In genomic region chr13:113489171-113489548, GRCh38 we compare ENCODE assay signal across 9 cellular contexts. TPM values are rescaled to one million over a fixed set of nuclear protein-coding genes. Genes with fewer than 3 reads are reported as not detected.
A peak's percentile ranks its signal among the peaks of the same experiment; 100 is the strongest.
DNase-seq lines count a peak whose midpoint lies in the region; ATAC-seq and TF ChIP-seq lines count a peak whose summit lies in the region.
"Had no signal": no experiment of that assay in that cellular context is flagged by ENCODE, and none has a peak within 500 bp of the region (broad histone marks: within the 10 kb centered on the region; RNA-seq: fewer than 3 reads in every experiment).

No MANE protein-coding gene starts in this region.

- POLR2A ChIA-PET in PC-3 (lab: Charles Lee; ENCODE audit: unreplicated experiment): no interaction called here

- WGBS in esophagus muscularis mucosa: 47% methylated on average over 8 of the region's 8 CpGs

- peak overlapping the region; percentile 90 for H3K4me3 Mint-ChIP-seq in GM23338

- H3K4me3 ChIP-seq in GM23338 (peak overlapping the region; percentile 97), PC-3 (ENCODE audit: low read length) (peak overlapping the region; percentile 92), esophagus muscularis mucosa (peak overlapping the region; percentile 79 to 94 (median 92)), rectal smooth muscle tissue (ENCODE audit: low read length) (peak overlapping the region; percentile 67)

- TF ChIP-seq POLR2A in esophagus muscularis mucosa (IDR thresholded peaks at IDR 0.05; ENCODE audit: low read depth): no peak

- TF ChIP-seq EP300 in esophagus muscularis mucosa (IDR thresholded peaks at IDR 0.05): no peak

- no TSS peak for BruUV-seq in PC-3 (replicated peaks; lab: Mats Ljungman, UMichigan)

- H3K4me1 ChIP-seq in GM23338 (ENCODE audit: insufficient read depth) (peaks cover 45% of the 10 kb centered on the region), PC-3 (ENCODE audit: insufficient read depth, low read length) (peaks cover 38% of the 10 kb centered on the region), esophagus muscularis mucosa (peaks cover 57 to 83% (median 70%) of the 10 kb centered on the region in 4 donors), rectal smooth muscle tissue (ENCODE audit: control insufficient read depth, insufficient read depth, low read length) (peaks cover 36% of the 10 kb centered on the region)

- H3K9me3 ChIP-seq in PC-3 (ENCODE audit: low read length) (no peaks in the 10 kb centered on the region), esophagus muscularis mucosa (no peaks in the 10 kb centered on the region)

- peak overlapping the region; percentile 97 for H3K4me2 ChIP-seq in GM23338
- H3K4me2 ChIP-seq in PC-3 (ENCODE audit: low read length): peak overlapping the region; percentile 88

- H3K9me3 Mint-ChIP-seq in GM23338: no peaks in the 10 kb centered on the region; the same call in 2 of the 3 replicates

- intact Hi-C loops in PC-3 (cut with micrococcal nuclease): no loop called here
- intact Hi-C loops in esophagus muscularis mucosa (cut with DNase I): loop anchor here (10.0 kb wide), 1 partner anchor 334 kb away; the partner anchor contains the start of gene PROZ

- peak; percentile 80 for DNase-seq in GM23338 (ENCODE audit: low spot score)
- DNase-seq in PC-3: peak; percentile 3
- DNase-seq in esophagus muscularis mucosa (ENCODE audit: extremely low spot score): peak; percentile 31
- no peak for DNase-seq in NCI-H1694 treated with DMSO at 0.1 percent for 48 hours (lab: John Stamatoyannopoulos, UW)
- DNase-seq in NCI-H2171 (lab: John Stamatoyannopoulos, UW): no peak
- no peak for DNase-seq in EL
- DNase-seq: effector CD8-positive, alpha-beta T cell had no signal

- CTCF ChIA-PET in PC-3 (lab: Charles Lee): no interaction called here

- H3F3A ChIP-seq in GM23338 (replicated peaks; ENCODE audit: low read depth) (0 out of 2 replicates have a peak, but pooled peaks cover 5% of the 10 kb centered on the region), PC-3 (ENCODE audit: low read length, unreplicated experiment) (peaks cover 7% of the 10 kb centered on the region)

- peak overlapping the region; percentile 93 for H3K9ac ChIP-seq in PC-3 (ENCODE audit: low read length)
- no peak overlapping the region for H3K9ac ChIP-seq in rectal smooth muscle tissue (ENCODE audit: low read length)

- H3K36me3 ChIP-seq in GM23338 (ENCODE audit: insufficient read depth) (no peaks in the 10 kb centered on the region), PC-3 (ENCODE audit: low read depth, low read length) (no peaks in the 10 kb centered on the region), esophagus muscularis mucosa (no peaks in the 10 kb centered on the region), rectal smooth muscle tissue (ENCODE audit: control insufficient read depth, insufficient read depth, low read length) (no peaks in the 10 kb centered on the region)

- peaks cover 53% of the 10 kb centered on the region for H3K4me1 Mint-ChIP-seq in GM23338

- H3K79me2 ChIP-seq in GM23338 (replicated peaks; ENCODE audit: insufficient read depth) (peaks cover 90% of the 10 kb centered on the region), PC-3 (ENCODE audit: low read length) (peaks cover 83% of the 10 kb centered on the region)

- no peaks in the 10 kb centered on the region; the same call in 2 of the 3 replicates for H3K36me3 Mint-ChIP-seq in GM23338 (ENCODE audit: low read depth)

- H2AFZ ChIP-seq in GM23338 (no peak overlapping the region), PC-3 (ENCODE audit: low read length) (peak overlapping the region; percentile 71)

- H3K9me2 ChIP-seq in GM23338 (ENCODE audit: insufficient read depth): no peaks in the 10 kb centered on the region
- no peaks in the 10 kb centered on the region for H3K9me2 ChIP-seq in PC-3 (replicated peaks; ENCODE audit: low read length)

- H3K27me3 Mint-ChIP-seq in GM23338 (ENCODE audit: insufficient read depth, low read depth, poor library complexity): peaks cover 4% of the 10 kb centered on the region

- H3K27me3 ChIP-seq in GM23338 (ENCODE audit: insufficient read depth) (no peaks in the 10 kb centered on the region), PC-3 (ENCODE audit: low read length) (no peaks in the 10 kb centered on the region), esophagus muscularis mucosa (no peaks in the 10 kb centered on the region), rectal smooth muscle tissue (ENCODE audit: control insufficient read depth, insufficient read depth, low read length) (no peaks in the 10 kb centered on the region)

- H3K27ac Mint-ChIP-seq in GM23338: 0 out of 2 replicates have a peak overlapping the region, but pooled peaks have one; percentile 24

- peak; percentile 44 for ATAC-seq in GM23338
- no peak for ATAC-seq in PC-3
- no peak for ATAC-seq in GM21529 (IDR thresholded peaks at IDR 0.05; ENCODE audit: unreplicated experiment)

- H3K27ac ChIP-seq in GM23338 (ENCODE audit: low read depth): no peak overlapping the region
- H3K27ac ChIP-seq in PC-3 (ENCODE audit: low read length): no peak overlapping the region; the same call in 1 of the 2 replicates
- H3K27ac ChIP-seq in esophagus muscularis mucosa (replicated peaks in 1 of 4): peak overlapping the region; percentile 91 to 94 (median 92)
- H3K27ac ChIP-seq in rectal smooth muscle tissue (ENCODE audit: low read depth, low read length): no peak overlapping the region

- peaks cover 44% of the 10 kb centered on the region for H4K20me1 ChIP-seq in GM23338 (replicated peaks; ENCODE audit: insufficient read depth)
- peaks cover 13% of the 10 kb centered on the region; the same call in 1 of the 2 replicates for H4K20me1 ChIP-seq in PC-3 (ENCODE audit: low read length)

- TF ChIP-seq CTCF in GM23338 (conservative IDR thresholded peaks at IDR 0.05; ENCODE audit: low read depth in 2 of 2): peak; percentile 58 to 67
- 0 out of 2 replicates have a peak, but pooled peaks have one; percentile 10 for TF ChIP-seq CTCF in PC-3 (conservative IDR thresholded peaks at IDR 0.05; ENCODE audit: low read depth, low read length)
- no peak for TF ChIP-seq CTCF in esophagus muscularis mucosa (IDR thresholded peaks at IDR 0.05)

TF ChIP-seq in GM23338, 12 proteins besides CTCF, POLR2A, EP300 and RAD21 (continues in another document):
- no peak for TF ChIP-seq EZH2phosphoT487 (IDR thresholded peaks at IDR 0.05; ENCODE audit: unreplicated experiment)
- TF ChIP-seq POLR2AphosphoS5 (IDR thresholded peaks at IDR 0.05; ENCODE audit: low read depth): no peak
- TF ChIP-seq ZNF114 (CRISPR knock-in tag; IDR thresholded peaks at IDR 0.05): no peak
- TF ChIP-seq JUNB (IDR thresholded peaks at IDR 0.05; ENCODE audit: unreplicated experiment): no peak
- no peak for TF ChIP-seq NANOG (IDR thresholded peaks at IDR 0.05; ENCODE audit: borderline replicate concordance)
- TF ChIP-seq CREB1 (CRISPR knock-in tag; IDR thresholded peaks at IDR 0.05; ENCODE audit: low read depth): no peak

RNA-seq across cellular contexts. Expression of gene DCUN1D2, which starts 1.4 kb away (rescaled TPM):
- total RNA-seq in GM23338 (2014; rRNA removed; shearing (Covaris generic)): 25.7 and 38.0 TPM in 2 replicates
- 12.3 and 12.5 TPM in 2 replicates for polyA plus RNA-seq in GM23338 (2016; fragmentation: Nextera tagmentation; extraction: Ambion mirVana)
- total RNA-seq in PC-3 (2014; rRNA removed) (11.6 and 15.0 TPM in 2 replicates), esophagus muscularis mucosa (10 to 100 TPM; 13.6 to 32.5 (median 24.5) TPM)

RNA-seq across cellular contexts. Expression of gene ADPRHL1, which starts 35.9 kb away (rescaled TPM):
- 0.80 and 1.3 TPM in 2 replicates for total RNA-seq in GM23338 (2014; rRNA removed; shearing (Covaris generic))
- 0.96 and 1.0 TPM in 2 replicates for polyA plus RNA-seq in GM23338 (2016; fragmentation: Nextera tagmentation; extraction: Ambion mirVana)
- 9.7 and 10.3 TPM in 2 replicates for total RNA-seq in PC-3 (2014; rRNA removed)
- total RNA-seq in esophagus muscularis mucosa: 10 to 100 TPM in 2 of 4 donors, 1 to 10 TPM in 2; 6.9 to 26.2 (median 11.0) TPM

Comparison
In these comparisons a context has a peak if more than half of its experiments do, and no peak if none do; other contexts are left out.
1. DNase-seq: peak in GM23338 (single experiment), PC-3 (single experiment) and esophagus muscularis mucosa (single experiment); none in NCI-H1694 treated with DMSO at 0.1 percent for 48 hours (single experiment), NCI-H2171 (single experiment) and EL (single experiment).
2. H3K27ac ChIP-seq: peak in esophagus muscularis mucosa (4 of 4); none in GM23338 (single experiment), PC-3 (single experiment) and rectal smooth muscle tissue (single experiment).
3. CTCF ChIP-seq: peak in GM23338 (2 of 2) and PC-3 (single experiment); none in esophagus muscularis mucosa (0 of 3).
4. Peak in every context shown above with its lines, with median percentiles within 50 percentile points of each other: H3K4me3 ChIP-seq.